ENCODE assay signal across 8 cellular contexts in the genomic region with DNA sequence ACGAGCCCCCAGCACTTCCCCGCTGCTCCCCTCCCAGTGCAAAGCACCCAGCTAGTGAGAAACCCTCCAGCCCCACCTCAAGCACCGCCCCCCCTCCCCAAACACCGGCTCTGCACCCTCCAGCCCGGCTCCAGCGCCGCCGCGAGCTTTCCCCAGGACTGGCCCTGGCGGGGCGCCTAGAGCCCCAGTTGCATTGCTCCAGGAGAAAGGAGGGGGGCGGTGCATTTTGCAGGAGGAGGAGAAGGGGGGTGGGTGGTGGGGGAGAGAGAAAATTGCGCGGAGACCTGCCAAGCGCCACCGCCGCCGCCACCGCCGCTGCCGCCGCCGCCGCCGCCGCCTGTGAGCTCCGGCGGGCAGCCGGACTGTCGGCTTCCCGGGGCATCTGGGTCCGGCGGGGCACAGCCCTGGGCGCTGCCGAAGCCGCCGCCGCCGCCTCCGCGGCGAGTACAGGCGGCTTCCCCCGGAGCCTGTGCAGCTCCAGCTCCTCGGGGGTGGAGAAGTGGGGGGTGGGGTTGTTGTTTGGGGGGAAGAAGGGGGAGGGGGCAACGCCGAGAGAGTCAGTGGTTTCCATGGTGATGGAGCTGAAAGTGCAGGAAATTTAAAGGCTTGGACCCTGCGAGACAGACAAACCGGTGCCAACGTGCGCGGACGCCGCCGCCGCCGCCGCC. TPM values are rescaled to one million over a fixed set of nuclear protein-coding genes. Genes with fewer than 3 reads are reported as not detected.
A peak's percentile ranks its signal among the peaks of the same experiment; 100 is the strongest.
DNase-seq lines count a peak whose midpoint lies in the region; ATAC-seq and TF ChIP-seq lines count a peak whose summit lies in the region.

A gene (plus strand): TSS at position 627 of the 668 bp plus-strand sequence. CDS start 525 bp downstream, outside the sequence.

- ATAC-seq in WTC11 (peak; percentile 9), left lung (peak; percentile 46)

- H3K4me3 Mint-ChIP-seq in WTC11, result peak within 1 kb of the TSS; percentile 73
- peak within 1 kb of the TSS; percentile 75 for H3K4me3 Mint-ChIP-seq in dendritic cell treated with granulocyte-macrophage colony-stimulating factor and Interleukin-4, amounts not matched to agents 40 ng/mL and 50 ng/mL, for 4 days

- H3K4me3 ChIP-seq in NB4 (ENCODE audit: low read depth, low read length) (peak within 1 kb of the TSS; percentile 70), left lung (peak within 1 kb of the TSS; percentile 31 to 47)

- peaks cover 30 to 96% of the 10 kb centered on the region in 2 donors for H3K27me3 ChIP-seq in left lung

- POLR2A ChIA-PET in WTC11 (lab: Charles Lee), result interaction anchor here (0.6 to 1.3 kb wide), 6 partner anchors 63 to 123 kb away, joined by 3 to 4 read pairs (median 4); no protein-coding TSS in a partner anchor

- H3K4me1 Mint-ChIP-seq in WTC11, result peaks cover 21% of the 10 kb centered on the region
- peaks cover 24% of the 10 kb centered on the region for H3K4me1 Mint-ChIP-seq in dendritic cell treated with granulocyte-macrophage colony-stimulating factor and Interleukin-4, amounts not matched to agents 40 ng/mL and 50 ng/mL, for 4 days (ENCODE audit: low read depth)

- H3K36me3 Mint-ChIP-seq in WTC11, result no peaks in the 10 kb centered on the region
- no peaks in the 10 kb centered on the region for H3K36me3 Mint-ChIP-seq in dendritic cell treated with granulocyte-macrophage colony-stimulating factor and Interleukin-4, amounts not matched to agents 40 ng/mL and 50 ng/mL, for 4 days (ENCODE audit: low read depth)

- no peak for TF ChIP-seq POLR2A in NB4 (IDR thresholded peaks at IDR 0.05; ENCODE audit: extremely low read depth, insufficient read length)

- peak within 1 kb of the TSS; percentile 53 to 58 for H3K27ac ChIP-seq in left lung

- H3K9me3 ChIP-seq in left lung, result no peaks in the 10 kb centered on the region

- no peak within 1 kb of the TSS for H3K27ac Mint-ChIP-seq in WTC11
- H3K27ac Mint-ChIP-seq in dendritic cell treated with granulocyte-macrophage colony-stimulating factor and Interleukin-4, amounts not matched to agents 40 ng/mL and 50 ng/mL, for 4 days, result no peak within 1 kb of the TSS

- TF ChIP-seq CTCF in NB4 (IDR thresholded peaks at IDR 0.05; ENCODE audit: low read depth, low read length) (no peak), WTC11 (IDR thresholded peaks at IDR 0.05) (no peak), left lung (IDR thresholded peaks at IDR 0.05) (no peak)

- intact Hi-C loops in dendritic cell treated with granulocyte-macrophage colony-stimulating factor and Interleukin-4, amounts not matched to agents 40 ng/mL and 50 ng/mL, for 4 days (cut with micrococcal nuclease), result loop anchor here (2.0 kb wide), 1 partner anchor 62 kb away; no protein-coding TSS in a partner anchor
- intact Hi-C loops in left lung (cut with DNase I), result loop anchor here in 1 of 2 donors (5.0 to 10.0 kb wide), 2 partner anchors 119 to 192 kb away; no protein-coding TSS in a partner anchor

- no peaks in the 10 kb centered on the region for H3K36me3 ChIP-seq in left lung

- H3K27me3 Mint-ChIP-seq in WTC11 (ENCODE audit: low read depth), result peaks cover 64% of the 10 kb centered on the region
- H3K27me3 Mint-ChIP-seq in dendritic cell treated with granulocyte-macrophage colony-stimulating factor and Interleukin-4, amounts not matched to agents 40 ng/mL and 50 ng/mL, for 4 days, result peaks cover 74% of the 10 kb centered on the region

- no peaks in the 10 kb centered on the region for H3K9me3 Mint-ChIP-seq in WTC11
- H3K9me3 Mint-ChIP-seq in dendritic cell treated with granulocyte-macrophage colony-stimulating factor and Interleukin-4, amounts not matched to agents 40 ng/mL and 50 ng/mL, for 4 days, result no peaks in the 10 kb centered on the region

- DNase-seq in GDM1 (lab: John Stamatoyannopoulos, UW), result peak; percentile 82
- DNase-seq in NB4 (ENCODE audit: low read depth), result peak; percentile 88
- peak; percentile 73 for DNase-seq in WTC11 (ENCODE audit: low spot score)
- DNase-seq in left lung, result peak; percentile 66 to 82
- peak; percentile 3 for DNase-seq in stimulated activated CD8-positive, alpha-beta memory T cell treated with anti-CD3 and anti-CD28 coated beads, Interleukin-12 subunit alpha, Interleukin-12 subunit beta, amount 100 ng/mL, for 4 hours (ENCODE audit: low read depth)
- no peak for DNase-seq in epidermal melanocyte (ENCODE audit: insufficient read length, low spot score)
- no peak for DNase-seq in RKO (ENCODE audit: low spot score)

- CTCF ChIA-PET in WTC11 (lab: Charles Lee), result interaction anchor here (0.5 to 4.5 kb wide), 27 partner anchors 9 to 492 kb away, joined by 3 to 57 read pairs (median 4); a partner anchor contains a TSS

- peaks cover 13 to 53% of the 10 kb centered on the region in 2 donors for H3K4me1 ChIP-seq in left lung

TF ChIP-seq in WTC11, 78 proteins besides CTCF, POLR2A, EP300 and RAD21:
- TF ChIP-seq, protein P1, sequence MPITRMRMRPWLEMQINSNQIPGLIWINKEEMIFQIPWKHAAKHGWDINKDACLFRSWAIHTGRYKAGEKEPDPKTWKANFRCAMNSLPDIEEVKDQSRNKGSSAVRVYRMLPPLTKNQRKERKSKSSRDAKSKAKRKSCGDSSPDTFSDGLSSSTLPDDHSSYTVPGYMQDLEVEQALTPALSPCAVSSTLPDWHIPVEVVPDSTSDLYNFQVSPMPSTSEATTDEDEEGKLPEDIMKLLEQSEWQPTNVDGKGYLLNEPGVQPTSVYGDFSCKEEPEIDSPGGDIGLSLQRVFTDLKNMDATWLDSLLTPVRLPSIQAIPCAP (CRISPR knock-in tag; IDR thresholded peaks at IDR 0.05), result no peak
- TF ChIP-seq, protein P2, sequence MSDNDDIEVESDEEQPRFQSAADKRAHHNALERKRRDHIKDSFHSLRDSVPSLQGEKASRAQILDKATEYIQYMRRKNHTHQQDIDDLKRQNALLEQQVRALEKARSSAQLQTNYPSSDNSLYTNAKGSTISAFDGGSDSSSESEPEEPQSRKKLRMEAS (CRISPR knock-in tag; IDR thresholded peaks at IDR 0.05), result 0 out of 2 replicates have a peak, but pooled peaks have one; percentile 1
- TF ChIP-seq, protein P3, sequence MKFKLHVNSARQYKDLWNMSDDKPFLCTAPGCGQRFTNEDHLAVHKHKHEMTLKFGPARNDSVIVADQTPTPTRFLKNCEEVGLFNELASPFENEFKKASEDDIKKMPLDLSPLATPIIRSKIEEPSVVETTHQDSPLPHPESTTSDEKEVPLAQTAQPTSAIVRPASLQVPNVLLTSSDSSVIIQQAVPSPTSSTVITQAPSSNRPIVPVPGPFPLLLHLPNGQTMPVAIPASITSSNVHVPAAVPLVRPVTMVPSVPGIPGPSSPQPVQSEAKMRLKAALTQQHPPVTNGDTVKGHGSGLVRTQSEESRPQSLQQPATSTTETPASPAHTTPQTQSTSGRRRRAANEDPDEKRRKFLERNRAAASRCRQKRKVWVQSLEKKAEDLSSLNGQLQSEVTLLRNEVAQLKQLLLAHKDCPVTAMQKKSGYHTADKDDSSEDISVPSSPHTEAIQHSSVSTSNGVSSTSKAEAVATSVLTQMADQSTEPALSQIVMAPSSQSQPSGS (CRISPR knock-in tag; IDR thresholded peaks at IDR 0.05; ENCODE audit: borderline replicate concordance, low read depth), result no peak

RNA-seq across cellular contexts. Expression of the gene that starts here (rescaled TPM):
- 0.89 to 1.2 TPM (median 1.1 TPM) in 3 replicates for total RNA-seq in WTC11 (2021)
- 1 to 10 TPM in 1 of 2 donors, under 1 TPM in 1; 0.55 to 2.2 TPM for total RNA-seq in left lung

Comparison
In these comparisons a context has a peak if more than half of its experiments do, and no peak if none do; other contexts are left out.
1. DNase-seq: peak in GDM1 (single experiment), NB4 (single experiment), WTC11 (single experiment), left lung (2 of 2) and stimulated activated CD8-positive, alpha-beta memory T cell treated with anti-CD3 and anti-CD28 coated beads, Interleukin-12 subunit alpha, Interleukin-12 subunit beta, amount 100 ng/mL, for 4 hours (single experiment); none in epidermal melanocyte (single experiment) and RKO (single experiment).